ENCODE assay signal across 8 cellular contexts in genomic region chr20:17682103-17682888, GRCh38. TPM values are rescaled to one million over a fixed set of nuclear protein-coding genes. Genes with fewer than 3 reads are reported as not detected.
DNase-seq lines count a peak whose midpoint lies in the region; FAIRE-seq and TF ChIP-seq lines count a peak whose summit lies in the region.

A gene with protein sequence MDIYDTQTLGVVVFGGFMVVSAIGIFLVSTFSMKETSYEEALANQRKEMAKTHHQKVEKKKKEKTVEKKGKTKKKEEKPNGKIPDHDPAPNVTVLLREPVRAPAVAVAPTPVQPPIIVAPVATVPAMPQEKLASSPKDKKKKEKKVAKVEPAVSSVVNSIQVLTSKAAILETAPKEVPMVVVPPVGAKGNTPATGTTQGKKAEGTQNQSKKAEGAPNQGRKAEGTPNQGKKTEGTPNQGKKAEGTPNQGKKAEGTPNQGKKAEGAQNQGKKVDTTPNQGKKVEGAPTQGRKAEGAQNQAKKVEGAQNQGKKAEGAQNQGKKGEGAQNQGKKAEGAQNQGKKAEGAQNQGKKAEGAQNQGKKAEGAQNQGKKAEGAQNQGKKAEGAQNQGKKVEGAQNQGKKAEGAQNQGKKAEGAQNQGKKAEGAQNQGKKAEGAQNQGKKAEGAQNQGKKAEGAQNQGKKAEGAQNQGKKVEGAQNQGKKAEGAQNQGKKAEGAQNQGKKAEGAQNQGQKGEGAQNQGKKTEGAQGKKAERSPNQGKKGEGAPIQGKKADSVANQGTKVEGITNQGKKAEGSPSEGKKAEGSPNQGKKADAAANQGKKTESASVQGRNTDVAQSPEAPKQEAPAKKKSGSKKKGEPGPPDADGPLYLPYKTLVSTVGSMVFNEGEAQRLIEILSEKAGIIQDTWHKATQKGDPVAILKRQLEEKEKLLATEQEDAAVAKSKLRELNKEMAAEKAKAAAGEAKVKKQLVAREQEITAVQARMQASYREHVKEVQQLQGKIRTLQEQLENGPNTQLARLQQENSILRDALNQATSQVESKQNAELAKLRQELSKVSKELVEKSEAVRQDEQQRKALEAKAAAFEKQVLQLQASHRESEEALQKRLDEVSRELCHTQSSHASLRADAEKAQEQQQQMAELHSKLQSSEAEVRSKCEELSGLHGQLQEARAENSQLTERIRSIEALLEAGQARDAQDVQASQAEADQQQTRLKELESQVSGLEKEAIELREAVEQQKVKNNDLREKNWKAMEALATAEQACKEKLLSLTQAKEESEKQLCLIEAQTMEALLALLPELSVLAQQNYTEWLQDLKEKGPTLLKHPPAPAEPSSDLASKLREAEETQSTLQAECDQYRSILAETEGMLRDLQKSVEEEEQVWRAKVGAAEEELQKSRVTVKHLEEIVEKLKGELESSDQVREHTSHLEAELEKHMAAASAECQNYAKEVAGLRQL (N-terminal part only) (minus strand): TSS chr20:17682242. CDS start chr20:17660507, 21,735 bp downstream.

- peaks cover 19% of the 10 kb centered on the region for H3K27me3 Mint-ChIP-seq in activated naive CD4-positive, alpha-beta T cell treated with anti-CD3 and anti-CD28 coated beads for 36 hours (ENCODE audit: low read depth)

- H3K27me3 ChIP-seq in GM06990 (replicated peaks; ENCODE audit: control insufficient read depth, insufficient read depth, low read length), result no peaks in the 10 kb centered on the region; the same call in 1 of the 2 replicates
- H3K27me3 ChIP-seq in neutrophil, result peaks cover 23% of the 10 kb centered on the region

- H3K4me1 ChIP-seq in neutrophil (ENCODE audit: control insufficient read depth in 1 of 2, insufficient read depth in 1 of 2, low read depth in 1 of 2, low read length in 1 of 2), result peaks cover 19 to 24% of the 10 kb centered on the region in 2 experiments

- H3K9me3 ChIP-seq in neutrophil, result no peaks in the 10 kb centered on the region

- H3K4me3 Mint-ChIP-seq in activated naive CD4-positive, alpha-beta T cell treated with anti-CD3 and anti-CD28 coated beads for 36 hours, result peak within 1 kb of the TSS; percentile 81

- CTCF ChIA-PET in activated naive CD4-positive, alpha-beta T cell treated with anti-CD3 and anti-CD28 coated beads for 36 hours (lab: Charles Lee), result interaction anchor here (0.7 to 2.4 kb wide), 33 partner anchors 9 to 606 kb away, joined by 3 to 14 read pairs (median 4); partner anchors contain the start of genes BANF2, DSTN and ZNF133

- intact Hi-C loops in activated naive CD4-positive, alpha-beta T cell treated with anti-CD3 and anti-CD28 coated beads for 36 hours (cut with micrococcal nuclease), result loop anchor here (1.0 to 10.0 kb wide), 14 partner anchors 72 to 1107 kb away; partner anchors contain the start of genes BFSP1, DTD1, KAT14 and KIF16B

- TF ChIP-seq CTCF in GM06990 (IDR thresholded peaks at IDR 0.05; ENCODE audit: insufficient read depth, low read length, poor library complexity, severe bottlenecking) (peak; percentile 94), HFF-Myc (IDR thresholded peaks at IDR 0.05; ENCODE audit: low read depth, low read length, missing control alignments) (peak; percentile 74), neutrophil (IDR thresholded peaks at IDR 0.05) (peak; percentile 82)

- H3K4me3 ChIP-seq in GM06990 (replicated peaks; ENCODE audit: low read depth, low read length) (peak within 1 kb of the TSS; percentile 83), HFF-Myc (replicated peaks; ENCODE audit: low read depth, low read length) (peak within 1 kb of the TSS; percentile 83), neutrophil (ENCODE audit: low read depth in 1 of 2, low read length in 1 of 2) (peak within 1 kb of the TSS; percentile 85 to 89)

- H3K36me3 Mint-ChIP-seq in activated naive CD4-positive, alpha-beta T cell treated with anti-CD3 and anti-CD28 coated beads for 36 hours (ENCODE audit: low read depth), result peaks cover 3% of the 10 kb centered on the region

- peak within 1 kb of the TSS; percentile 47 for H3K27ac Mint-ChIP-seq in activated naive CD4-positive, alpha-beta T cell treated with anti-CD3 and anti-CD28 coated beads for 36 hours

- in situ Hi-C loops in SK-MEL-5 (cut with HindIII; ENCODE audit: low pct_unique_long_range_greater_than_20kb, low sequenced_read_pairs), result no loop called here

- DNase-seq in GM06990 (ENCODE audit: extremely low read depth, insufficient read length) (peak; percentile 99), HFF-Myc (ENCODE audit: extremely low read depth, low read depth) (peak; percentile 83), MV-4-11 (lab: John Stamatoyannopoulos, UW) (peak; percentile 92), SK-MEL-5 (ENCODE audit: low read depth, low spot score) (peak; percentile 98), frontal cortex (ENCODE audit: low spot score in 2 of 2) (peak; percentile 97 to 99), substantia nigra (lab: John Stamatoyannopoulos, UW) (peak; percentile 87 to 99 (median 98))
- DNase-seq in activated naive CD4-positive, alpha-beta T cell treated with anti-CD3 and anti-CD28 coated beads for 36 hours, result peak; percentile 97

- H3K36me3 ChIP-seq in GM06990 (ENCODE audit: control insufficient read depth, insufficient read depth, low read length) (no peaks in the 10 kb centered on the region), neutrophil (no peaks in the 10 kb centered on the region)

- H3K9me3 Mint-ChIP-seq in activated naive CD4-positive, alpha-beta T cell treated with anti-CD3 and anti-CD28 coated beads for 36 hours, result no peaks in the 10 kb centered on the region

- no peak for FAIRE-seq in frontal cortex (lab: Jason Lieb, UNC)

- H3K4me1 Mint-ChIP-seq in activated naive CD4-positive, alpha-beta T cell treated with anti-CD3 and anti-CD28 coated beads for 36 hours (ENCODE audit: low read depth), result peaks cover 15% of the 10 kb centered on the region

- H3K27ac ChIP-seq in neutrophil, result peak within 1 kb of the TSS; percentile 92
- H3K27ac ChIP-seq in substantia nigra (ENCODE audit: low read depth, low read length, poor library complexity, severe bottlenecking), result peak within 1 kb of the TSS; percentile 83

RNA-seq across cellular contexts. Expression of the gene that starts here (rescaled TPM):
- 108 and 139 TPM in 2 replicates for total RNA-seq in SK-MEL-5 (2014; rRNA removed; shearing (Covaris generic))
- polyA plus RNA-seq in SK-MEL-5 (2015; cell fraction: cytosol; rRNA removed), result 99.0 and 129 TPM in 2 replicates
- polyA plus RNA-seq in SK-MEL-5 (2015; cell fraction: nucleus; rRNA removed), result 75.3 and 83.0 TPM in 2 replicates
- 10 to 100 TPM; 19.6 to 20.0 TPM for total RNA-seq in activated naive CD4-positive, alpha-beta T cell treated with anti-CD3 and anti-CD28 coated beads for 36 hours
- 6.1 TPM for total RNA-seq in frontal cortex

Comparison
In these comparisons a context has a peak if more than half of its experiments do, and no peak if none do; other contexts are left out.
1. Peak in every context shown above with its lines: DNase-seq, H3K4me3 ChIP-seq and H3K27ac ChIP-seq.